Comparison of ENCODE assay signal across 11 cellular contexts in genomic region chr20:8527998-8528397, GRCh38.
DNase-seq lines count a peak whose midpoint lies in the region; ATAC-seq lines count a peak whose summit lies in the region.
"Had no signal": no experiment of that assay in that cellular context is flagged by ENCODE, and none has a peak within 500 bp of the region (broad histone marks: within the 10 kb centered on the region; RNA-seq: fewer than 3 reads in every experiment).

No MANE protein-coding gene starts in this region.

- WGBS in mesendoderm (ENCODE audit: extremely low coverage, insufficient coverage, low lambda C conversion rate), result no CpG with 5 or more reads among the region's 1 CpG

- no peak overlapping the region for H3K27ac ChIP-seq in mesendoderm (ENCODE audit: low read depth, low read length)
- H3K27ac ChIP-seq: colonic mucosa had no signal

- no peak overlapping the region for H2BK15ac ChIP-seq in mesendoderm (replicated peaks; ENCODE audit: low read depth)

- H2BK120ac ChIP-seq in mesendoderm (ENCODE audit: low read depth, low read length), result no peak overlapping the region

- H3K79me2 ChIP-seq in mesendoderm (ENCODE audit: control insufficient read depth, insufficient read depth, low read length), result no peaks in the 10 kb centered on the region

- H2BK5ac ChIP-seq in mesendoderm (ENCODE audit: low read length), result no peak overlapping the region

- ATAC-seq in HG03103 (IDR thresholded peaks at IDR 0.05; ENCODE audit: low read depth, unreplicated experiment) (peak; percentile 61), GM19452 (IDR thresholded peaks at IDR 0.05; ENCODE audit: unreplicated experiment) (no peak)

- no peak overlapping the region for H3K18ac ChIP-seq in mesendoderm (ENCODE audit: low read length)

- no peak overlapping the region for H3K9ac ChIP-seq in mesendoderm (ENCODE audit: low read length)

- no peaks in the 10 kb centered on the region for H3K79me1 ChIP-seq in mesendoderm (ENCODE audit: low read length)

- no peak overlapping the region for H3K23ac ChIP-seq in mesendoderm (ENCODE audit: low read length)

- H3K4me1 ChIP-seq in mesendoderm (ENCODE audit: control insufficient read depth, low read depth, low read length), result peaks cover 3% of the 10 kb centered on the region
- H3K4me1 ChIP-seq: colonic mucosa had no signal

- no peaks in the 10 kb centered on the region for H3K36me3 ChIP-seq in mesendoderm (ENCODE audit: control insufficient read depth, insufficient read depth, low read length)
- H3K36me3 ChIP-seq: colonic mucosa had no signal

- H3K56ac ChIP-seq in mesendoderm (ENCODE audit: low read length), result no peak overlapping the region

- H2AK5ac ChIP-seq in mesendoderm (ENCODE audit: low read length), result no peak overlapping the region

- H4K8ac ChIP-seq in mesendoderm (ENCODE audit: low read depth, low read length), result no peak overlapping the region

- no peak overlapping the region for H4K5ac ChIP-seq in mesendoderm (ENCODE audit: low read length)

- H3K27me3 ChIP-seq in mesendoderm (ENCODE audit: insufficient read depth, low read length, poor library complexity), result no peaks in the 10 kb centered on the region
- H3K27me3 ChIP-seq: colonic mucosa had no signal

- DNase-seq in EL, result peak; percentile 81
- DNase-seq in OCI-M1 (lab: John Stamatoyannopoulos, UW), result peak; percentile 89
- peak; percentile 90 for DNase-seq in fibroblast of peridontal ligament (ENCODE audit: extremely low read depth)
- DNase-seq in HPDE6-E6E7 (ENCODE audit: extremely low spot score), result no peak
- no peak for DNase-seq in C1 segment of cervical spinal cord (lab: John Stamatoyannopoulos, UW)
- no peak for DNase-seq in mesendoderm
- DNase-seq: activated CD4-positive, alpha-beta T cell treated with anti-CD3 and anti-CD28 coated beads, Interleukin-2, amount 10 ng/mL, durations not matched to agents 24 days and 14 days; colonic mucosa; NCI-H446 treated with DMSO at 0.1 percent for 48 hours had no signal

- no peak overlapping the region for H3K4me3 ChIP-seq in mesendoderm (ENCODE audit: low read length)
- H3K4me3 ChIP-seq: colonic mucosa had no signal

- no peak overlapping the region for H3K4ac ChIP-seq in mesendoderm (ENCODE audit: low read depth, low read length)

- H3K4me2 ChIP-seq in mesendoderm (ENCODE audit: low read length), result no peak overlapping the region

Comparison
In these comparisons a context has a peak if more than half of its experiments do, and no peak if none do; other contexts are left out.
1. DNase-seq: peak in EL (single experiment), OCI-M1 (single experiment) and fibroblast of peridontal ligament (single experiment); none in HPDE6-E6E7 (single experiment), C1 segment of cervical spinal cord (0 of 14) and mesendoderm (single experiment).